8 cellular contexts compared by ENCODE assay signal in the genomic region with DNA sequence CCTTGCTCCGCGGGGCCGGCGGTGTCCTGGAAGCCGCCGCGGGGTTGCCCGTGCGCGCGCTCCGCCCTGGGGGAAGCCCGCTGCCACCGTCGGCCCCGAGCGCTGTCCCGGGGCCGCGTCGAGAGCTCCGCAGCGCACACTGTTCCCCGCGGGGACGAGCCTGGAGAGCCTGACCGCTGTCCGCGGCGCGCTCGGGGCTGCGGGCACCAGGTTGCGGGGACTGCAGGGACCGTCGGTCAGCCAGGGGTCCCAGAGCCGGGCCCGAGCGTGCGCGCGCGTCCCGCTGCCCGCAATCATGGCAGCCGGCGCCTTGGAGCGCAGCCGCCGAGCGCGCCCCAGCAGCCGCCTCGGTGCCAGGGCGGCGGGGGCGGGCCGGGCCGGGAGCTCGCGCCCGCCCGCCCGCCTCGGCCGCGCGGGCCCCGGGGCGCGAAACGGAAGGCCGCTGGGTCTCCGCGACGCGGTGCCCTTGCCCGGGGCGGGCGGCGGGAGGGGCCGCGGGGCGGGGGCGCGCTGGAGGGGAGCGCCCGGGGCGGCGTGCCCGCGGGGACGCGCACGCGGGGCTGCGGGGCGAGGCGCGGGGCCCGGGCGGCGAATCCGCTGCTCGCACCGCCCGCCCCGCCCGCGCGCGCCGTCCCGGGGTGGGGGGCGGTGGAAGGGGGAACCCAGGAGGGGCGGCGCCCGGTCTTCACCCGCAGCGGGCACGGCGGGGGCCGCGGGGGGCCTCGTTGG.
A peak's percentile ranks its signal among the peaks of the same experiment; 100 is the strongest.
DNase-seq lines count a peak whose midpoint lies in the region; ATAC-seq lines count a peak whose summit lies in the region.

No MANE protein-coding gene starts in this region.

- peak overlapping the region; percentile 69 to 79 for H3K18ac ChIP-seq in mesenchymal stem cell (ENCODE audit: low read depth in 1 of 2, low read length in 2 of 2)

- H3K4me3 ChIP-seq in mesenchymal stem cell (ENCODE audit: insufficient read depth in 1 of 2, low read depth in 1 of 2, low read length in 2 of 2): peak overlapping the region; percentile 80 to 97

- H3K14ac ChIP-seq in mesenchymal stem cell (ENCODE audit: low read length in 2 of 2): no peak overlapping the region

- H2AK5ac ChIP-seq in mesenchymal stem cell (ENCODE audit: low read length, severe bottlenecking): no peak overlapping the region

- H3K9ac ChIP-seq in mesenchymal stem cell (ENCODE audit: low read length): peak overlapping the region; percentile 97

- peak overlapping the region; percentile 72 to 80 for H3K4me3 Mint-ChIP-seq in effector memory CD8-positive, alpha-beta T cell

- peaks cover 20 to 32% of the 10 kb centered on the region in 2 experiments for H3K36me3 ChIP-seq in mesenchymal stem cell (ENCODE audit: control insufficient read depth in 1 of 2, insufficient read depth in 2 of 2, low read depth in 1 of 2, low read length in 2 of 2)

- peaks cover 27% of the 10 kb centered on the region for H3K4me1 ChIP-seq in mesenchymal stem cell (ENCODE audit: control insufficient read depth, insufficient read depth, low read depth, low read length)

- H3K27ac ChIP-seq in mesenchymal stem cell (ENCODE audit: low read length, poor library complexity, severe bottlenecking): peak overlapping the region; percentile 100

- H2BK120ac ChIP-seq in mesenchymal stem cell (ENCODE audit: low read depth, low read length): peak overlapping the region; percentile 2

- H3K27ac Mint-ChIP-seq in effector memory CD8-positive, alpha-beta T cell: no peak overlapping the region

- H3K36me3 Mint-ChIP-seq in effector memory CD8-positive, alpha-beta T cell (ENCODE audit: insufficient read depth): peaks cover 5% of the 10 kb centered on the region

- no peak overlapping the region for H2BK15ac ChIP-seq in mesenchymal stem cell (ENCODE audit: low read depth, poor library complexity, severe bottlenecking)

- peaks cover 6% of the 10 kb centered on the region for H3K79me1 ChIP-seq in mesenchymal stem cell (replicated peaks; ENCODE audit: low read length, poor library complexity, severe bottlenecking)

- peak overlapping the region; percentile 47 to 49 for H3K4ac ChIP-seq in mesenchymal stem cell (ENCODE audit: low read depth in 1 of 2, low read length in 2 of 2)

- no peaks in the 10 kb centered on the region for H3K9me3 ChIP-seq in mesenchymal stem cell (ENCODE audit: control insufficient read depth, low read length)

- no peaks in the 10 kb centered on the region for H3K9me3 Mint-ChIP-seq in effector memory CD8-positive, alpha-beta T cell

- no peak overlapping the region for H3K23ac ChIP-seq in mesenchymal stem cell (ENCODE audit: low read length in 2 of 2)

- peak overlapping the region; percentile 97 for H2BK5ac ChIP-seq in mesenchymal stem cell (ENCODE audit: low read depth, low read length, poor library complexity, severe bottlenecking)

- ATAC-seq in effector memory CD8-positive, alpha-beta T cell (replicated peaks): peak; percentile 60
- peak; percentile 45 for ATAC-seq in stimulated activated naive CD8-positive, alpha-beta T cell treated with anti-CD3 and anti-CD28 coated beads, Interleukin-15, Interleukin-2, amounts not matched to agents 100 U/mL and 50 U/mL, for 24 hours

- no peak overlapping the region for H2BK12ac ChIP-seq in mesenchymal stem cell (ENCODE audit: low read length in 2 of 2)

- H3K4me2 ChIP-seq in mesenchymal stem cell (ENCODE audit: low read length, poor library complexity, severe bottlenecking): peak overlapping the region; percentile 74

- no peaks in the 10 kb centered on the region for H3K27me3 ChIP-seq in mesenchymal stem cell (ENCODE audit: control insufficient read depth in 1 of 2, insufficient read depth in 1 of 2, low read length in 2 of 2)

- peaks cover 0 to 54% of the 10 kb centered on the region in 2 donors for H3K27me3 Mint-ChIP-seq in effector memory CD8-positive, alpha-beta T cell

- H4K8ac ChIP-seq in mesenchymal stem cell (ENCODE audit: low read length): peak overlapping the region; percentile 66

- 1% methylated on average over 52 of the region's 125 CpGs for WGBS in mesenchymal stem cell

- no peak overlapping the region for H2AFZ ChIP-seq in mesenchymal stem cell (ENCODE audit: low read depth, low read length)

- DNase-seq in NCI-H146 (lab: John Stamatoyannopoulos, UW) (peak; percentile 78), NCI-H146 treated with DMSO at 0.1 percent for 48 hours (lab: John Stamatoyannopoulos, UW; ENCODE audit: unreplicated experiment) (no peak), KG1 (lab: John Stamatoyannopoulos, UW) (peak; percentile 89), mesenchymal stem cell (peak; percentile 53), SK-N-DZ (ENCODE audit: low spot score) (no peak)
- peak; percentile 38 to 47 for DNase-seq in activated CD4-positive, alpha-beta T cell treated with anti-CD3 and anti-CD28 coated beads for 24 hours (ENCODE audit: low read depth in 2 of 2)
- no peak for DNase-seq in effector memory CD8-positive, alpha-beta T cell
- DNase-seq in stimulated activated naive CD8-positive, alpha-beta T cell treated with anti-CD3 and anti-CD28 coated beads, Interleukin-15, Interleukin-2, amounts not matched to agents 100 U/mL and 50 U/mL, for 24 hours: peak; percentile 66

- H4K91ac ChIP-seq in mesenchymal stem cell (ENCODE audit: low read length): peak overlapping the region; percentile 93

- H3K4me1 Mint-ChIP-seq in effector memory CD8-positive, alpha-beta T cell (ENCODE audit: low read depth in 2 of 2): peaks cover 13 to 29% of the 10 kb centered on the region in 2 donors

Comparison
In these comparisons a context has a peak if more than half of its experiments do, and no peak if none do; other contexts are left out.
1. DNase-seq: peak in NCI-H146 (single experiment), KG1 (single experiment), activated CD4-positive, alpha-beta T cell treated with anti-CD3 and anti-CD28 coated beads for 24 hours (2 of 2), mesenchymal stem cell (single experiment) and stimulated activated naive CD8-positive, alpha-beta T cell treated with anti-CD3 and anti-CD28 coated beads, Interleukin-15, Interleukin-2, amounts not matched to agents 100 U/mL and 50 U/mL, for 24 hours (single experiment); none in NCI-H146 treated with DMSO at 0.1 percent for 48 hours (single experiment), effector memory CD8-positive, alpha-beta T cell (0 of 3) and SK-N-DZ (single experiment).